18 cellular contexts compared by ENCODE assay signal in genomic region chr1:150022357-150022756, GRCh38. TPM values are rescaled to one million over a fixed set of nuclear protein-coding genes. Genes with fewer than 3 reads are reported as not detected.
DNase-seq lines count a peak whose midpoint lies in the region; ATAC-seq and TF ChIP-seq lines count a peak whose summit lies in the region.
"Had no signal": no experiment of that assay in that cellular context is flagged by ENCODE, and none has a peak within 500 bp of the region (broad histone marks: within the 10 kb centered on the region; RNA-seq: fewer than 3 reads in every experiment).

No MANE protein-coding gene starts in this region.

- peaks cover 1 to 2% (median 2%) of the 10 kb centered on the region in 3 donors for H3K27me3 Mint-ChIP-seq in immature natural killer cell (ENCODE audit: low read depth in 3 of 3)

- H3K4me1 ChIP-seq in upper lobe of right lung, result peaks cover 4% of the 10 kb centered on the region
- H3K4me1 ChIP-seq: right atrium auricular region had no signal

- intact Hi-C loops in left colon (cut with DNase I, micrococcal nuclease), result no loop called here
- intact Hi-C loops in upper lobe of right lung (cut with DNase I), result no loop called here

- H3K36me3 ChIP-seq in upper lobe of right lung, result no peaks in the 10 kb centered on the region
- H3K36me3 ChIP-seq: right atrium auricular region had no signal

- H3K27ac Mint-ChIP-seq in immature natural killer cell, result no peak overlapping the region
- H3K27ac Mint-ChIP-seq: CD4-positive, CD25-positive, alpha-beta regulatory T cell; memory B cell; stimulated activated naive CD8-positive, alpha-beta T cell treated with anti-CD3 and anti-CD28 coated beads, Interleukin-15, Interleukin-2, amounts not matched to agents 100 ng/mL and 50 ng/mL, for 24 hours had no signal

- no peak overlapping the region for H3K4me3 Mint-ChIP-seq in immature natural killer cell
- H3K4me3 Mint-ChIP-seq: CD4-positive, CD25-positive, alpha-beta regulatory T cell; memory B cell; neural crest cell; stimulated activated naive CD8-positive, alpha-beta T cell treated with anti-CD3 and anti-CD28 coated beads, Interleukin-15, Interleukin-2, amounts not matched to agents 100 ng/mL and 50 ng/mL, for 24 hours had no signal

- ATAC-seq in left colon (peak; percentile 49), upper lobe of right lung (peak; percentile 70), HG03095 (IDR thresholded peaks at IDR 0.05; ENCODE audit: unreplicated experiment) (no peak)

- TF ChIP-seq CTCF in upper lobe of right lung (IDR thresholded peaks at IDR 0.05), result no peak

- H3K4me3 ChIP-seq in upper lobe of right lung, result no peak overlapping the region
- H3K4me3 ChIP-seq: right atrium auricular region had no signal

- no peak overlapping the region for H3K27ac ChIP-seq in upper lobe of right lung
- H3K27ac ChIP-seq: right atrium auricular region had no signal

- peaks cover 9% of the 10 kb centered on the region for H3K27me3 ChIP-seq in upper lobe of right lung
- H3K27me3 ChIP-seq: right atrium auricular region had no signal

- H3K9me3 ChIP-seq in upper lobe of right lung, result no peaks in the 10 kb centered on the region
- H3K9me3 ChIP-seq: right atrium auricular region had no signal

- no peaks in the 10 kb centered on the region for H3K9me3 Mint-ChIP-seq in immature natural killer cell
- H3K9me3 Mint-ChIP-seq: CD4-positive, CD25-positive, alpha-beta regulatory T cell; memory B cell; neural crest cell; stimulated activated naive CD8-positive, alpha-beta T cell treated with anti-CD3 and anti-CD28 coated beads, Interleukin-15, Interleukin-2, amounts not matched to agents 100 ng/mL and 50 ng/mL, for 24 hours had no signal

- H3K36me3 Mint-ChIP-seq in immature natural killer cell, result no peaks in the 10 kb centered on the region
- H3K36me3 Mint-ChIP-seq: CD4-positive, CD25-positive, alpha-beta regulatory T cell; memory B cell had no signal

- no peaks in the 10 kb centered on the region for H3K4me1 Mint-ChIP-seq in immature natural killer cell
- H3K4me1 Mint-ChIP-seq: CD4-positive, CD25-positive, alpha-beta regulatory T cell had no signal

- DNase-seq in NCI-H526 (lab: John Stamatoyannopoulos, UW) (peak; percentile 22 to 41), NCI-H526 treated with DMSO at 0.1 percent for 48 hours (lab: John Stamatoyannopoulos, UW) (no peak), SK-MEL-5 (ENCODE audit: low read depth, low spot score) (peak; percentile 41), left colon (peak in 1 of 2 donors; percentile 36), upper lobe of right lung (no peak), immature natural killer cell (no peak), cerebellum (ENCODE audit: low spot score) (no peak)
- DNase-seq: activated CD4-positive, alpha-beta T cell treated with anti-CD3 and anti-CD28 coated beads for 48 hours; activated CD8-positive, alpha-beta memory T cell treated with anti-CD3 and anti-CD28 coated beads, Interleukin-2, amount 50 U/mL, for 4 hours; activated gamma-delta T cell treated with Interleukin-2 at 50 U/mL for 16 hours; anterior cingulate cortex; CD4-positive, CD25-positive, alpha-beta regulatory T cell; NCI-H1694 had no signal

- in situ Hi-C loops in SK-MEL-5 (cut with HindIII; ENCODE audit: low pct_unique_long_range_greater_than_20kb, low sequenced_read_pairs), result no loop called here

RNA-seq across cellular contexts. Expression of gene OTUD7B, which starts 11.8 kb away (rescaled TPM):
- total RNA-seq in SK-MEL-5 (2014; rRNA removed; shearing (Covaris generic)), result 34.9 and 37.3 TPM in 2 replicates
- polyA plus RNA-seq in SK-MEL-5 (2015; cell fraction: cytosol; rRNA removed), result 13.6 and 22.2 TPM in 2 replicates
- 15.2 and 18.5 TPM in 2 replicates for polyA plus RNA-seq in SK-MEL-5 (2015; cell fraction: nucleus; rRNA removed)
- total RNA-seq in left colon (10 to 100 TPM; 35.3 to 53.6 TPM), upper lobe of right lung (35.3 TPM), cerebellum (11.0 TPM)
- polyA plus RNA-seq in immature natural killer cell, result 1 to 10 TPM in 1 of 3 donors, under 1 TPM in 2; 0.24 to 4.3 (median 0.54) TPM

RNA-seq across cellular contexts. Expression of gene VPS45, which starts 45.2 kb away (rescaled TPM):
- total RNA-seq in SK-MEL-5 (2014; rRNA removed; shearing (Covaris generic)), result 56.1 and 59.3 TPM in 2 replicates
- polyA plus RNA-seq in SK-MEL-5 (2015; cell fraction: cytosol; rRNA removed), result 36.4 and 40.1 TPM in 2 replicates
- polyA plus RNA-seq in SK-MEL-5 (2015; cell fraction: nucleus; rRNA removed), result 241 and 248 TPM in 2 replicates
- total RNA-seq in left colon, result 10 to 100 TPM; 27.3 to 32.0 TPM
- 37.4 TPM for total RNA-seq in upper lobe of right lung
- polyA plus RNA-seq in immature natural killer cell, result 10 to 100 TPM; 30.5 to 39.9 (median 35.1) TPM
- total RNA-seq in cerebellum, result 101 TPM

Comparison
In these comparisons a context has a peak if more than half of its experiments do, and no peak if none do; other contexts are left out.
1. DNase-seq: peak in NCI-H526 (2 of 2) and SK-MEL-5 (single experiment); none in NCI-H526 treated with DMSO at 0.1 percent for 48 hours (single experiment), upper lobe of right lung (single experiment), immature natural killer cell (0 of 3) and cerebellum (single experiment).